Comparison of ENCODE assay signal across 9 cellular contexts in the genomic region with DNA sequence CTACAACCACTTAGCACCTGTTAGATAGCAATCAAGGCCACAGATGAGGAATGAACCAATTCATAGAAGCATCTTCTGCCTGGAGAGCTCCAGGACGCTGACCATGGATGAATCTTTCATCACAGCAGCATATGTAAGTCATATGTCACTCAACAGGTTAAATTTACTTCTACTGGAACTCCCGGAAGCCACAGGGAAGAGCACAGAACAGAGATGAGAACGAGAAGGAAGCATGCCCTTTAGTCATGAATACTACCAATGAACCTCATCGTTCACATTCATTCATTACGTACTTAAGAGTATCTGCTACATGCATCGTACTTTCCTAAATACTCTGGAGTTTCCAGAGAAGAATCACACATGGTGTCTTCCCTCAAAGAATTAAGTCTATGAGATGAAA.
"Had no signal": no experiment of that assay in that cellular context is flagged by ENCODE, and none has a peak within 500 bp of the region (broad histone marks: within the 10 kb centered on the region; RNA-seq: fewer than 3 reads in every experiment).

No MANE protein-coding gene starts in this region.

- ATAC-seq: HCT116, HepG2 had no signal

- H3K27ac Mint-ChIP-seq: HFFc6 had no signal

- H3K9me3 ChIP-seq: HAP-1 had no signal

- H3K4me3 ChIP-seq: HAP-1, K562 had no signal

- H3K36me3 ChIP-seq: HAP-1 had no signal

- H3K4me1 ChIP-seq: HAP-1 had no signal

- H3K9me3 Mint-ChIP-seq: HFFc6 had no signal

- DNase-seq: GOT3, H7, HFFc6, KG1 had no signal

- H3K27ac ChIP-seq: HL-60 had no signal

- H3K4me3 Mint-ChIP-seq: HFFc6 had no signal
